Comparison of ENCODE assay signal across 16 cellular contexts in the genomic region with DNA sequence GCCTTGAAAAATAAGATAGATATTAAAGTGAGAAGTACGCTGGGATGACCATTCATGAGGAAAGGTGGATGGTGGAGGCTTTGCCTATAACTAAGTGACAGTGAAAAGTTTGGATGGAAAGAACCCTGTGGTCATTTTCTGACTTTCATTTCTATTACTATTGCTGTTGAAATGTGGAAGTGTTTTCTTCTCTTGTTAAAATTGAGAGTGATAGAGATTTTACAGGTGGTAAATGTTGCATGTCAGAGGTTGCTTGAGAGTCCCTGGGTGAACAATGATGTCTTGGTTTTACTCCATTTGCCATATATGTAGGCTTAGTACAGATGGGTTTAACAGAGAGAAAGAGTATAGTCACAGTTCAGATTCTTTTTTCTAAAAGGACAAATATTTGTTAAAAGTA. TPM values are rescaled to one million over a fixed set of nuclear protein-coding genes. Genes with fewer than 3 reads are reported as not detected.
DNase-seq lines count a peak whose midpoint lies in the region; ATAC-seq, FAIRE-seq and TF ChIP-seq lines count a peak whose summit lies in the region.
"Had no signal": no experiment of that assay in that cellular context is flagged by ENCODE, and none has a peak within 500 bp of the region (broad histone marks: within the 10 kb centered on the region; RNA-seq: fewer than 3 reads in every experiment).

No MANE protein-coding gene starts in this region.

- H3K27ac ChIP-seq in kidney (ENCODE audit: low read depth in 2 of 2, low read length in 2 of 2) (no peak overlapping the region), Peyer's patch (no peak overlapping the region)
- H3K27ac ChIP-seq: PC-9 had no signal

- no peak overlapping the region for H3K27ac Mint-ChIP-seq in activated CD4-positive, alpha-beta T cell treated with anti-CD3 and anti-CD28 coated beads, Interleukin-2, amount 10 ng/mL, durations not matched to agents 24 days and 14 days
- H3K27ac Mint-ChIP-seq in stimulated activated effector memory CD8-positive, alpha-beta T cell treated with anti-CD3 and anti-CD28 coated beads, Interleukin-12 subunit alpha, Interleukin-12 subunit beta, amount 100 ng/mL, for 72 hours = no peak overlapping the region
- H3K27ac Mint-ChIP-seq: activated naive CD8-positive, alpha-beta T cell treated with anti-CD3 and anti-CD28 coated beads, Interleukin-2, amount 10 ng/mL, durations not matched to agents 7 days and 5 days had no signal

- DNase-seq in activated CD4-positive, alpha-beta T cell treated with anti-CD3 and anti-CD28 coated beads, Interleukin-2, amount 10 ng/mL, durations not matched to agents 24 days and 14 days = peak; percentile 13
- no peak for DNase-seq in activated CD4-positive, alpha-beta T cell treated with anti-CD3 and anti-CD28 coated beads, Interleukin-2, amount 50 U/mL, for 4 hours
- DNase-seq in stimulated activated effector memory CD8-positive, alpha-beta T cell treated with anti-CD3 and anti-CD28 coated beads, Interleukin-12 subunit alpha, Interleukin-12 subunit beta, amount 100 ng/mL, for 72 hours (ENCODE audit: low spot score in 2 of 2) = no peak
- no peak for DNase-seq in COLO829 (ENCODE audit: low spot score)
- no peak for DNase-seq in kidney
- no peak for DNase-seq in Peyer's patch
- DNase-seq: activated naive CD8-positive, alpha-beta T cell treated with anti-CD3 and anti-CD28 coated beads, Interleukin-2, amount 10 ng/mL, durations not matched to agents 7 days and 5 days; effector CD4-positive, alpha-beta T cell; NCI-H1105 treated with DMSO at 0.1 percent for 48 hours; PC-9; small intestine had no signal

- H3K9ac ChIP-seq in kidney (ENCODE audit: low read length in 2 of 2) = no peak overlapping the region

- intact Hi-C loops in activated CD4-positive, alpha-beta T cell treated with anti-CD3 and anti-CD28 coated beads, Interleukin-2, amount 10 ng/mL, durations not matched to agents 24 days and 14 days (cut with micrococcal nuclease) = no loop called here
- intact Hi-C loops in kidney (cut with DNase I) = no loop called here

- no peaks in the 10 kb centered on the region for H3K4me1 ChIP-seq in kidney (ENCODE audit: control insufficient read depth in 1 of 2, insufficient read depth in 1 of 2, low read depth in 1 of 2, low read length in 2 of 2)
- peaks cover 0 to 19% (median 0%) of the 10 kb centered on the region in 4 donors for H3K4me1 ChIP-seq in Peyer's patch

- H3K4me3 Mint-ChIP-seq in activated CD4-positive, alpha-beta T cell treated with anti-CD3 and anti-CD28 coated beads, Interleukin-2, amount 10 ng/mL, durations not matched to agents 24 days and 14 days = no peak overlapping the region
- peak overlapping the region; percentile 5 for H3K4me3 Mint-ChIP-seq in stimulated activated effector memory CD8-positive, alpha-beta T cell treated with anti-CD3 and anti-CD28 coated beads, Interleukin-12 subunit alpha, Interleukin-12 subunit beta, amount 100 ng/mL, for 72 hours
- H3K4me3 Mint-ChIP-seq: activated naive CD8-positive, alpha-beta T cell treated with anti-CD3 and anti-CD28 coated beads, Interleukin-2, amount 10 ng/mL, durations not matched to agents 7 days and 5 days had no signal

- peaks cover 26% of the 10 kb centered on the region for H3K4me1 Mint-ChIP-seq in activated CD4-positive, alpha-beta T cell treated with anti-CD3 and anti-CD28 coated beads, Interleukin-2, amount 10 ng/mL, durations not matched to agents 24 days and 14 days
- H3K4me1 Mint-ChIP-seq in stimulated activated effector memory CD8-positive, alpha-beta T cell treated with anti-CD3 and anti-CD28 coated beads, Interleukin-12 subunit alpha, Interleukin-12 subunit beta, amount 100 ng/mL, for 72 hours = peaks cover 80% of the 10 kb centered on the region

- TF ChIP-seq CTCF in kidney (IDR thresholded peaks at IDR 0.05; ENCODE audit: borderline replicate concordance, extremely low read depth, insufficient read depth) = no peak
- no peak for TF ChIP-seq CTCF in Peyer's patch (IDR thresholded peaks at IDR 0.05)

- H3K27me3 Mint-ChIP-seq in activated CD4-positive, alpha-beta T cell treated with anti-CD3 and anti-CD28 coated beads, Interleukin-2, amount 10 ng/mL, durations not matched to agents 24 days and 14 days = no peaks in the 10 kb centered on the region
- H3K27me3 Mint-ChIP-seq: activated naive CD8-positive, alpha-beta T cell treated with anti-CD3 and anti-CD28 coated beads, Interleukin-2, amount 10 ng/mL, durations not matched to agents 7 days and 5 days had no signal

- H3K4me3 ChIP-seq in kidney (ENCODE audit: low read length in 2 of 2) (no peak overlapping the region), Peyer's patch (no peak overlapping the region)
- H3K4me3 ChIP-seq: PC-9 had no signal

- peaks cover 2% of the 10 kb centered on the region for H3K36me3 Mint-ChIP-seq in activated CD4-positive, alpha-beta T cell treated with anti-CD3 and anti-CD28 coated beads, Interleukin-2, amount 10 ng/mL, durations not matched to agents 24 days and 14 days (ENCODE audit: low read depth)
- no peaks in the 10 kb centered on the region for H3K36me3 Mint-ChIP-seq in stimulated activated effector memory CD8-positive, alpha-beta T cell treated with anti-CD3 and anti-CD28 coated beads, Interleukin-12 subunit alpha, Interleukin-12 subunit beta, amount 100 ng/mL, for 72 hours

- no peaks in the 10 kb centered on the region for H3K36me3 ChIP-seq in kidney (ENCODE audit: control insufficient read depth in 1 of 2, insufficient read depth in 2 of 2, low read length in 2 of 2)
- H3K36me3 ChIP-seq in Peyer's patch = no peaks in the 10 kb centered on the region

- FAIRE-seq in kidney (lab: Jason Lieb, UNC) = no peak
- FAIRE-seq: A204.1, small intestine, TTC549 had no signal

- no peaks in the 10 kb centered on the region for H3K9me3 ChIP-seq in kidney (ENCODE audit: control insufficient read depth in 1 of 2, low read length in 2 of 2)
- H3K9me3 ChIP-seq in Peyer's patch = no peaks in the 10 kb centered on the region

- ATAC-seq in GM21619 (IDR thresholded peaks at IDR 0.05; ENCODE audit: unreplicated experiment) (peak; percentile 70), HG03159 (IDR thresholded peaks at IDR 0.05; ENCODE audit: unreplicated experiment) (peak; percentile 77)
- peak; percentile 82 for ATAC-seq in stimulated activated effector memory CD8-positive, alpha-beta T cell treated with anti-CD3 and anti-CD28 coated beads, Interleukin-12 subunit alpha, Interleukin-12 subunit beta, amount 100 ng/mL, for 72 hours
- ATAC-seq: HCT116 had no signal

- no peaks in the 10 kb centered on the region for H3K27me3 ChIP-seq in Peyer's patch

- no peak for TF ChIP-seq POLR2A in Peyer's patch (IDR thresholded peaks at IDR 0.05)

- H3K9me3 Mint-ChIP-seq in activated CD4-positive, alpha-beta T cell treated with anti-CD3 and anti-CD28 coated beads, Interleukin-2, amount 10 ng/mL, durations not matched to agents 24 days and 14 days = no peaks in the 10 kb centered on the region
- H3K9me3 Mint-ChIP-seq in stimulated activated effector memory CD8-positive, alpha-beta T cell treated with anti-CD3 and anti-CD28 coated beads, Interleukin-12 subunit alpha, Interleukin-12 subunit beta, amount 100 ng/mL, for 72 hours = no peaks in the 10 kb centered on the region

RNA-seq across cellular contexts. Expression of a gene that starts 18.4 kb away (rescaled TPM):
- total RNA-seq in activated CD4-positive, alpha-beta T cell treated with anti-CD3 and anti-CD28 coated beads, Interleukin-2, amount 10 ng/mL, durations not matched to agents 24 days and 14 days = 24.6 and 25.9 TPM in 2 replicates
- total RNA-seq in kidney (41.5 TPM), Peyer's patch (10 to 100 TPM; 41.3 to 69.6 (median 54.8) TPM)
- 11.6 TPM for polyA plus RNA-seq in kidney (ENCODE audit: insufficient read depth, low read depth, low replicate concordance)
